ENCODE assay signal across 19 cellular contexts in the genomic region with DNA sequence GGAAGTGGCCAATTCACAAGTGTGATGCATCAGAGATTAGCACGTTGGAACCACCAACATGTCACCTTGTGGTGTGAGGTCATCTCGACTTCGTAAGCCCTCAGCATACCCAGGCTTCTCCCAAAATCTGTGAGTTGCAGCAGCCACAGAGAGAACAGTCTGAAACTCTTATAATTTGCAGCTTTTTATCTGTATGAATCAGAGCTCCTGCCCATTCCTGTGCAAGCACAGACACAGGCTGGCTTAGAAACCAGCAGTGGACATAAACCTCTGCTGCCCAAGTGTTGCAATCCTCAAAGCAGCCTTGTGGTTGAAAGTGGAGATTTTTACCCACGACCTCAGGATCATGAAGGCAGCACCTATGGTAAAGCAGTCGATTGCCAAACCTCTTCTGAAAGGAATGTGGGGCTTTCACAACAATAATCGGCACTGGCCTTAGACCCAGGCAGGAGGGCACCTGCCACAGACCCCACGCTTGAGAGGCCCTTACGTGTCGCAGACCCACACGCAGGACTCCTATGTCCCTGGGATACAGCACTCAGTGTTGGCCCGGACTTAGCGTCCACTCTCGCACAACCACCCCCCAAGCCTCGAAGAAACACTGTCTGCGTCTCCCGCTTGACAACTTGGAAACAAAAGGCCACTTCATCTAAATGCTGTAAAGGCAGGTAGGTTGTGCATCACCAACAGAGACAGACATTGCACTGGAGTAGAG. TPM values are rescaled to one million over a fixed set of nuclear protein-coding genes. Genes with fewer than 3 reads are reported as not detected.
DNase-seq lines count a peak whose midpoint lies in the region; ATAC-seq and TF ChIP-seq lines count a peak whose summit lies in the region.
"Had no signal": no experiment of that assay in that cellular context is flagged by ENCODE, and none has a peak within 500 bp of the region (broad histone marks: within the 10 kb centered on the region; RNA-seq: fewer than 3 reads in every experiment).

No MANE protein-coding gene starts in this region.

- intact Hi-C loops in Caco-2 (cut with micrococcal nuclease; ENCODE audit: unreplicated experiment) (no loop called here), natural killer cell (cut with micrococcal nuclease) (loop anchor here (10.0 kb wide), 1 partner anchor 256 kb away; a partner anchor contains a TSS), spleen (cut with DNase I; ENCODE audit: low total_unique reads) (no loop called here)

- peaks cover 36% of the 10 kb centered on the region for H3K4me1 ChIP-seq in Caco-2
- H3K4me1 ChIP-seq in spleen: peaks cover 0 to 25% (median 7%) of the 10 kb centered on the region in 6 donors

- ATAC-seq in natural killer cell (peak; percentile 62 to 85 (median 83)), esophagus mucosa (no peak)
- ATAC-seq: gastrocnemius medialis; left cardiac atrium; naive thymus-derived CD4-positive, alpha-beta T cell; stimulated activated naive CD8-positive, alpha-beta T cell treated with anti-CD3 and anti-CD28 coated beads, Interleukin-15, amount 100 ng/mL, for 72 hours had no signal

- H3K27ac Mint-ChIP-seq in Caco-2 (ENCODE audit: unreplicated experiment) (peak overlapping the region; percentile 35), natural killer cell (peak overlapping the region in 1 of 2 donors; percentile 22)
- H3K27ac Mint-ChIP-seq: stimulated activated naive CD8-positive, alpha-beta T cell treated with anti-CD3 and anti-CD28 coated beads, Interleukin-15, amount 100 ng/mL, for 72 hours had no signal

- H3K27ac ChIP-seq in spleen: no peak overlapping the region
- H3K27ac ChIP-seq: gastrocnemius medialis had no signal

- H3K27me3 ChIP-seq in Caco-2 (replicated peaks; ENCODE audit: control insufficient read depth, insufficient read depth, low read length) (no peaks in the 10 kb centered on the region), spleen (replicated peaks in 1 of 7) (no peaks in the 10 kb centered on the region)
- H3K27me3 ChIP-seq: gastrocnemius medialis had no signal

- DNase-seq in Caco-2: peak in 1 of 2 experiments; percentile 48
- peak; percentile 26 for DNase-seq in MV-4-11 (lab: John Stamatoyannopoulos, UW)
- peak; percentile 37 for DNase-seq in epithelial cell of proximal tubule (ENCODE audit: low read depth)
- peak; percentile 22 for DNase-seq in natural killer cell
- no peak for DNase-seq in OCI-M1 (lab: John Stamatoyannopoulos, UW)
- DNase-seq in spleen: no peak
- DNase-seq in KBM-7: no peak
- DNase-seq: activated naive CD4-positive, alpha-beta T cell; gastrocnemius medialis; GDM1; left cardiac atrium; naive thymus-derived CD4-positive, alpha-beta T cell; NCI-H146; NCI-H524; retina; SHP77 treated with DMSO at 0.1 percent for 48 hours; stimulated activated naive CD8-positive, alpha-beta T cell treated with anti-CD3 and anti-CD28 coated beads, Interleukin-15, amount 100 ng/mL, for 72 hours; T1000 had no signal

- no peak for TF ChIP-seq CTCF in Caco-2 (IDR thresholded peaks at IDR 0.05; ENCODE audit: insufficient read depth in 1 of 2, low read depth in 1 of 2, low read length in 1 of 2, severe bottlenecking in 1 of 2, unreplicated experiment in 1 of 2)
- TF ChIP-seq CTCF in epithelial cell of proximal tubule (conservative IDR thresholded peaks at IDR 0.05; ENCODE audit: low read depth, low read length): no peak
- TF ChIP-seq CTCF in natural killer cell (IDR thresholded peaks at IDR 0.05): no peak
- no peak for TF ChIP-seq CTCF in spleen (IDR thresholded peaks at IDR 0.05 in 8 of 11, conservative IDR thresholded peaks at IDR 0.05 in 3 of 11)

- H3K4me1 Mint-ChIP-seq in Caco-2 (ENCODE audit: low read depth, unreplicated experiment) (peaks cover 26% of the 10 kb centered on the region), natural killer cell (peaks cover 9 to 32% of the 10 kb centered on the region in 2 donors)

- H3K9me3 Mint-ChIP-seq in Caco-2 (ENCODE audit: unreplicated experiment): no peaks in the 10 kb centered on the region
- no peaks in the 10 kb centered on the region for H3K9me3 Mint-ChIP-seq in natural killer cell
- H3K9me3 Mint-ChIP-seq: naive thymus-derived CD4-positive, alpha-beta T cell; stimulated activated naive CD8-positive, alpha-beta T cell treated with anti-CD3 and anti-CD28 coated beads, Interleukin-15, amount 100 ng/mL, for 72 hours had no signal

- BruUV-seq in Caco-2 (replicated peaks; lab: Mats Ljungman, UMichigan): no TSS peak

- H3K27me3 Mint-ChIP-seq in Caco-2 (ENCODE audit: insufficient read depth, unreplicated experiment) (no peaks in the 10 kb centered on the region), natural killer cell (ENCODE audit: low read depth in 2 of 2) (no peaks in the 10 kb centered on the region)
- H3K27me3 Mint-ChIP-seq: naive thymus-derived CD4-positive, alpha-beta T cell; stimulated activated naive CD8-positive, alpha-beta T cell treated with anti-CD3 and anti-CD28 coated beads, Interleukin-15, amount 100 ng/mL, for 72 hours had no signal

- WGBS in spleen, 5 donors: 83 to 92% (median 90%) methylated on average over 16 of the region's 16 CpGs

- peaks cover 15% of the 10 kb centered on the region for H3K36me3 Mint-ChIP-seq in Caco-2 (ENCODE audit: insufficient read depth, unreplicated experiment)
- no peaks in the 10 kb centered on the region for H3K36me3 Mint-ChIP-seq in natural killer cell
- H3K36me3 Mint-ChIP-seq: naive thymus-derived CD4-positive, alpha-beta T cell had no signal

- POLR2A ChIA-PET in Caco-2 (lab: Charles Lee): interaction anchor here (4.2 kb wide), 1 partner anchor 25 kb away, joined by 31 read pairs; a partner anchor contains a TSS

- TF ChIP-seq POLR2A in spleen (IDR thresholded peaks at IDR 0.05): no peak

- H3K9me3 ChIP-seq in Caco-2 (no peaks in the 10 kb centered on the region), spleen (no peaks in the 10 kb centered on the region)
- H3K9me3 ChIP-seq: gastrocnemius medialis had no signal

- in situ Hi-C loops in KBM-7 (cut with MboI; ENCODE audit: low pct_unique_long_range_greater_than_20kb, low sequenced_read_pairs): no loop called here

- CTCF ChIA-PET in Caco-2 (lab: Charles Lee): interaction anchor here (0.7 to 2.4 kb wide), 4 partner anchors 10 to 216 kb away, joined by 3 to 10 read pairs (median 4); a partner anchor contains a TSS

- H3K4me3 ChIP-seq in Caco-2 (ENCODE audit: low read depth, low read length): no peak overlapping the region
- H3K4me3 ChIP-seq in epithelial cell of proximal tubule (ENCODE audit: low read depth, low read length): no peak overlapping the region
- no peak overlapping the region for H3K4me3 ChIP-seq in spleen
- H3K4me3 ChIP-seq: gastrocnemius medialis had no signal

- H3K4me3 Mint-ChIP-seq in Caco-2 (ENCODE audit: unreplicated experiment): no peak overlapping the region
- no peak overlapping the region for H3K4me3 Mint-ChIP-seq in natural killer cell
- H3K4me3 Mint-ChIP-seq: naive thymus-derived CD4-positive, alpha-beta T cell; stimulated activated naive CD8-positive, alpha-beta T cell treated with anti-CD3 and anti-CD28 coated beads, Interleukin-15, amount 100 ng/mL, for 72 hours had no signal

- no peaks in the 10 kb centered on the region for H3K36me3 ChIP-seq in Caco-2 (ENCODE audit: control insufficient read depth, insufficient read depth, low read length)
- peaks cover 0 to 30% (median 1%) of the 10 kb centered on the region in 6 donors for H3K36me3 ChIP-seq in spleen
- H3K36me3 ChIP-seq: gastrocnemius medialis had no signal

RNA-seq across cellular contexts. Expression of a gene that starts 24.5 kb away (rescaled TPM):
- total RNA-seq in Caco-2 (2022) (18.6 and 21.8 TPM in 2 replicates), epithelial cell of proximal tubule (3.7 and 6.1 TPM in 2 replicates), natural killer cell (1 to 10 TPM; 3.9 to 4.1 (median 4.0) TPM), spleen (10 to 100 TPM in 2 of 7 donors, 1 to 10 TPM in 5; 4.7 to 13.5 (median 9.5) TPM), esophagus mucosa (5.6 TPM)
- 10 to 100 TPM in 1 of 3 donors, 1 to 10 TPM in 2; 2.3 to 13.2 (median 6.1) TPM for polyA plus RNA-seq in spleen

RNA-seq across cellular contexts. Expression of a gene that starts 29.6 kb away (rescaled TPM):
- total RNA-seq in Caco-2 (2022) (8.7 and 9.0 TPM in 2 replicates), epithelial cell of proximal tubule (2.9 TPM in 2 replicates), natural killer cell (10 to 100 TPM in 2 of 3 donors, 1 to 10 TPM in 1; 8.5 to 13.2 (median 11.9) TPM), spleen (10 to 100 TPM in 4 of 7 donors, 1 to 10 TPM in 3; 6.1 to 14.3 (median 10.1) TPM), esophagus mucosa (2.1 TPM)
- polyA plus RNA-seq in spleen: 1 to 10 TPM; 2.0 to 2.9 (median 2.1) TPM

RNA-seq across cellular contexts. Expression of a gene that starts 39.5 kb away (rescaled TPM):
- total RNA-seq in Caco-2 (2022): 0.68 and 0.79 TPM in 2 replicates
- 0.36 TPM in 1 of 2 replicates, not detected in the other for total RNA-seq in epithelial cell of proximal tubule
- total RNA-seq in natural killer cell: under 1 TPM in 1 of 3 donors, not detected in 2; 0.75 TPM
- 1 to 10 TPM in 3 of 7 donors, under 1 TPM in 1, not detected in 3; 0.95 to 3.1 (median 1.6) TPM for total RNA-seq in spleen
- polyA plus RNA-seq in spleen: under 1 TPM in 2 of 3 donors, not detected in 1; 0.16 to 0.20 TPM
- total RNA-seq in esophagus mucosa: not detected
- total RNA-seq: gastrocnemius medialis; naive thymus-derived CD4-positive, alpha-beta T cell had no signal
- polyA plus RNA-seq: naive thymus-derived CD4-positive, alpha-beta T cell had no signal

Comparison
In these comparisons a context has a peak if more than half of its experiments do, and no peak if none do; other contexts are left out.
1. DNase-seq: peak in MV-4-11 (single experiment), epithelial cell of proximal tubule (single experiment) and natural killer cell (single experiment); none in OCI-M1 (single experiment), spleen (single experiment) and KBM-7 (single experiment).